ENCODE assay signal across 19 cellular contexts in genomic region chr3:187104342-187104741, GRCh38.
"Had no signal": no experiment of that assay in that cellular context is flagged by ENCODE, and none has a peak within 500 bp of the region (broad histone marks: within the 10 kb centered on the region; RNA-seq: fewer than 3 reads in every experiment).

No MANE protein-coding gene starts in this region.

- H3K4me1 Mint-ChIP-seq: endodermal cell had no signal

- H3K27ac Mint-ChIP-seq: activated B cell treated with CpG ODN at 0.5 μM for 24 hours; activated CD8-positive, alpha-beta T cell treated with anti-CD3 and anti-CD28 coated beads for 36 hours; activated naive CD8-positive, alpha-beta T cell; endodermal cell had no signal

- H3K36me3 Mint-ChIP-seq: activated naive CD8-positive, alpha-beta T cell had no signal

- H3K36me3 ChIP-seq: gastroesophageal sphincter, prostate gland, stomach had no signal

- H3K27me3 ChIP-seq: dorsolateral prefrontal cortex, gastroesophageal sphincter, stomach, testis had no signal

- H3K4me3 ChIP-seq: dorsolateral prefrontal cortex, prostate gland, stomach, testis had no signal

- H3K27ac ChIP-seq: dorsolateral prefrontal cortex, prostate gland, stomach, testis had no signal

- ATAC-seq: activated CD8-positive, alpha-beta T cell treated with anti-CD3 and anti-CD28 coated beads for 36 hours; gastroesophageal sphincter had no signal

- H3K27me3 Mint-ChIP-seq: activated B cell treated with CpG ODN at 0.5 μM for 24 hours; activated CD8-positive, alpha-beta T cell treated with anti-CD3 and anti-CD28 coated beads for 36 hours; activated naive CD8-positive, alpha-beta T cell had no signal

- H3K9me3 ChIP-seq: prostate gland, testis had no signal

- DNase-seq: activated B cell treated with CpG ODN at 0.5 μM for 24 hours; activated CD4-positive, alpha-beta T cell treated with anti-CD3 and anti-CD28 coated beads for 48 hours; activated CD8-positive, alpha-beta memory T cell treated with anti-CD3 and anti-CD28 coated beads, Interleukin-2, amount 50 U/mL, for 4 hours; activated gamma-delta T cell treated with Interleukin-2 at 50 U/mL for 16 hours; amniotic stem cell; cerebellar nuclear complex; dorsolateral prefrontal cortex; endodermal cell; erythroblast; islet precursor cell; mesendoderm; stimulated activated CD4-positive, alpha-beta T cell treated with anti-CD3 and anti-CD28 coated beads, Interleukin-1b, Interleukin-23, amount 100 ng/mL, for 48 hours; stomach; SW 1271; testis had no signal

- H3K4me1 ChIP-seq: prostate gland, testis had no signal

- H3K4me3 Mint-ChIP-seq: activated B cell treated with CpG ODN at 0.5 μM for 24 hours; activated CD8-positive, alpha-beta T cell treated with anti-CD3 and anti-CD28 coated beads for 36 hours; activated naive CD8-positive, alpha-beta T cell; endodermal cell had no signal
